Comparison of ENCODE assay signal across 8 cellular contexts in the genomic region with DNA sequence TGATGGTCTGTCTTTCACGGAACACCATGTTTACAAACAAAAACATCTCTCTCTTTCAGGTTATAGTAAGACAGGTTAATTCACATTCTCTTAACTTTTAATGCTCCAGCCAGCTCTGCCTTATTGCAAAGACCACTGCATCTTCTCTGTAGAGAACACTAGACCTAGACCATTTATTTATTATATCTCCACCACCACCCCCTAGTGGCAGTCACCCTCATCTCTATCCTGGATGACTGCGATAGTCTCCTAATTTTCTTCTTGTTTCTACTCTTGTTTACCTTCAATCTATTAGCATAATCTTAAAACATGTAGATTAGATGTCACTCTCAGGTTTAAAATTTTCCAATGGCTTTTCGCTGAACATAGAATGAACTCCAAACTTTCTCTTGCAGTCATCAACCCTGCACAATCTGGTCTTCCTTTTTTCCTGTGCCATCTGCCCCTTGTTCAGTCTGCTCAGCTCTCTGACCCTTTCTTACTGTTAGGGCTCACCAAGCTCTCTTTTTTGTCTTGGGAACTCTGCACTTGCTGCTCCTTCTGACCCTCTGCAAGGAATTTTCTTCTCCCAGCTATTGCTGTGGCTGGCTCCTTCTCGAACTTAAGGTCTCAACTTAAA.
DNase-seq lines count a peak whose midpoint lies in the region; ATAC-seq lines count a peak whose summit lies in the region.

No MANE protein-coding gene starts in this region.

- H3K9me3 ChIP-seq in aorta (ENCODE audit: control insufficient read depth, low read length), result no peaks in the 10 kb centered on the region

- no peak overlapping the region for H3K27ac Mint-ChIP-seq in stimulated activated memory B cell treated with anti-CD40 and anti-IgM and Interleukin-4, amounts not matched to agents 10 μg/mL and 1 μg/mL and 100 μg/mL, for 72 hours

- intact Hi-C loops in aorta (cut with DNase I), result loop anchor here in 1 of 2 donors (5.0 kb wide), 1 partner anchor 78 kb away; no protein-coding TSS in a partner anchor

- H3K27me3 Mint-ChIP-seq in stimulated activated memory B cell treated with anti-CD40 and anti-IgM and Interleukin-4, amounts not matched to agents 10 μg/mL and 1 μg/mL and 100 μg/mL, for 72 hours, result peaks cover 25% of the 10 kb centered on the region

- peak; percentile 21 for DNase-seq in COLO829 (ENCODE audit: low spot score)
- DNase-seq in NCI-H1417 treated with DMSO at 0.1 percent for 48 hours (lab: John Stamatoyannopoulos, UW), result peak; percentile 36
- peak; percentile 21 for DNase-seq in amniotic epithelial cell (ENCODE audit: low read depth)
- peak; percentile 28 for DNase-seq in kidney tubule cell (ENCODE audit: low spot score)
- no peak for DNase-seq in aorta

- peaks cover 0 to 2% of the 10 kb centered on the region in 2 donors for H3K27me3 ChIP-seq in aorta (ENCODE audit: control insufficient read depth in 1 of 2, insufficient read depth in 2 of 2, low read length in 1 of 2)

- no peaks in the 10 kb centered on the region for H3K36me3 ChIP-seq in aorta (ENCODE audit: control insufficient read depth in 1 of 2, insufficient read depth in 2 of 2, low read length in 1 of 2)

- 47 to 62% methylated on average over 4 of the region's 4 CpGs for WGBS in aorta, 2 donors

- no peaks in the 10 kb centered on the region for H3K36me3 Mint-ChIP-seq in stimulated activated memory B cell treated with anti-CD40 and anti-IgM and Interleukin-4, amounts not matched to agents 10 μg/mL and 1 μg/mL and 100 μg/mL, for 72 hours

- no peak overlapping the region for H3K27ac ChIP-seq in aorta (ENCODE audit: low read depth in 1 of 2, low read length in 2 of 2)

- no peaks in the 10 kb centered on the region for H3K4me1 Mint-ChIP-seq in stimulated activated memory B cell treated with anti-CD40 and anti-IgM and Interleukin-4, amounts not matched to agents 10 μg/mL and 1 μg/mL and 100 μg/mL, for 72 hours

- H3K9me3 Mint-ChIP-seq in stimulated activated memory B cell treated with anti-CD40 and anti-IgM and Interleukin-4, amounts not matched to agents 10 μg/mL and 1 μg/mL and 100 μg/mL, for 72 hours, result no peaks in the 10 kb centered on the region

- peak; percentile 53 for ATAC-seq in GM19395 (IDR thresholded peaks at IDR 0.05; ENCODE audit: unreplicated experiment)
- ATAC-seq in aorta (ENCODE audit: low FRiP score), result no peak
- no peak for ATAC-seq in GM21367 (IDR thresholded peaks at IDR 0.05; ENCODE audit: unreplicated experiment)
- ATAC-seq in stimulated activated memory B cell treated with anti-CD40 and anti-IgM and Interleukin-4, amounts not matched to agents 10 μg/mL and 1 μg/mL and 100 μg/mL, for 72 hours, result no peak

- H3K4me3 ChIP-seq in aorta (ENCODE audit: low read length in 2 of 2), result no peak overlapping the region

- no peak overlapping the region for H3K4me3 Mint-ChIP-seq in stimulated activated memory B cell treated with anti-CD40 and anti-IgM and Interleukin-4, amounts not matched to agents 10 μg/mL and 1 μg/mL and 100 μg/mL, for 72 hours

- H3K4me1 ChIP-seq in aorta (ENCODE audit: control insufficient read depth in 1 of 2, insufficient read depth in 2 of 2, low read length in 2 of 2), result no peaks in the 10 kb centered on the region

Comparison
In these comparisons a context has a peak if more than half of its experiments do, and no peak if none do; other contexts are left out.
1. DNase-seq: peak in COLO829 (single experiment), NCI-H1417 treated with DMSO at 0.1 percent for 48 hours (single experiment), amniotic epithelial cell (single experiment) and kidney tubule cell (single experiment); none in aorta (0 of 2).